In the genomic region with DNA sequence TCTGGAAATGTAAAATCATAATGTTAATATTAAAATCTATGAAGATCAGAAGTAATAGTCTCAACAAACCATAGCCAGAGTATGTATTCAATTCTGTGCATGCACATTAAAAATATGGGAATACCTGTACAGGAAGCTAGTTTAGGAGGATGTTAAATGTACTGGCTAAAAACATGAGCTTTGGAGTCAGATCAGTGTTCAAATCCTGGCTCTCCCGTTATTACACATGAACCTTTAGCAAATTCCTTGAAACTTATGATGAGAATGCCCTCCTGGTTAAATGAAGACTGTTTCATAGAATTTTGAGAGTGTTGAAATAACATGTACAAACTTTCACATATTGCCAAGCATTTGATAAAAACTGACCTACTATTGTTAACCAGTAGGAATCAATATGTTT, we compare ENCODE assay signal across 28 cellular contexts.
"Had no signal": no experiment of that assay in that cellular context is flagged by ENCODE, and none has a peak within 500 bp of the region (broad histone marks: within the 10 kb centered on the region; RNA-seq: fewer than 3 reads in every experiment).

No MANE protein-coding gene starts in this region.

- H3K36me3 Mint-ChIP-seq: activated CD4-positive, alpha-beta memory T cell treated with anti-CD3 and anti-CD28 coated beads for 36 hours had no signal

- H3K9me3 Mint-ChIP-seq: activated CD4-positive, alpha-beta memory T cell treated with anti-CD3 and anti-CD28 coated beads for 36 hours; activated CD4-positive, alpha-beta T cell treated with anti-CD3 and anti-CD28 coated beads, Interleukin-2, amount 10 ng/mL, durations not matched to agents 7 days and 5 days; activated naive CD4-positive, alpha-beta T cell treated with anti-CD3 and anti-CD28 coated beads, Interleukin-2, amount 50 U/mL, for 72 hours; activated naive CD8-positive, alpha-beta T cell treated with anti-CD3 and anti-CD28 coated beads, Interleukin-2, amount 50 U/mL, for 24 hours; activated T-cell treated with anti-CD3 and anti-CD28 coated beads, Interleukin-2, amount 50 U/mL, for 4 hours; T-cell had no signal

- H3K4me3 Mint-ChIP-seq: activated CD4-positive, alpha-beta memory T cell treated with anti-CD3 and anti-CD28 coated beads for 36 hours; activated CD4-positive, alpha-beta T cell treated with anti-CD3 and anti-CD28 coated beads, Interleukin-2, amount 10 ng/mL, durations not matched to agents 7 days and 5 days; activated naive CD8-positive, alpha-beta T cell treated with anti-CD3 and anti-CD28 coated beads, Interleukin-2, amount 50 U/mL, for 24 hours; activated T-cell treated with anti-CD3 and anti-CD28 coated beads, Interleukin-2, amount 50 U/mL, for 4 hours; T-cell had no signal

- H3K27me3 Mint-ChIP-seq: activated CD4-positive, alpha-beta memory T cell treated with anti-CD3 and anti-CD28 coated beads for 36 hours; activated CD4-positive, alpha-beta T cell treated with anti-CD3 and anti-CD28 coated beads, Interleukin-2, amount 10 ng/mL, durations not matched to agents 7 days and 5 days; activated naive CD8-positive, alpha-beta T cell treated with anti-CD3 and anti-CD28 coated beads, Interleukin-2, amount 50 U/mL, for 24 hours; T-cell had no signal

- ATAC-seq: activated naive CD4-positive, alpha-beta T cell treated with anti-CD3 and anti-CD28 coated beads, Interleukin-2, amount 50 U/mL, for 72 hours; activated naive CD8-positive, alpha-beta T cell treated with anti-CD3 and anti-CD28 coated beads, Interleukin-2, amount 50 U/mL, for 24 hours; activated T-cell treated with anti-CD3 and anti-CD28 coated beads, Interleukin-2, amount 50 U/mL, for 4 hours; body of pancreas; Panc1; Right ventricle myocardium inferior; T-cell had no signal

- H3K27ac Mint-ChIP-seq: activated CD4-positive, alpha-beta memory T cell treated with anti-CD3 and anti-CD28 coated beads for 36 hours; activated CD4-positive, alpha-beta T cell treated with anti-CD3 and anti-CD28 coated beads, Interleukin-2, amount 10 ng/mL, durations not matched to agents 7 days and 5 days; activated naive CD4-positive, alpha-beta T cell treated with anti-CD3 and anti-CD28 coated beads, Interleukin-2, amount 50 U/mL, for 72 hours; activated naive CD8-positive, alpha-beta T cell treated with anti-CD3 and anti-CD28 coated beads, Interleukin-2, amount 50 U/mL, for 24 hours; T-cell had no signal

- DNase-seq: activated CD4-positive, alpha-beta memory T cell treated with anti-CD3 and anti-CD28 coated beads for 36 hours; activated CD4-positive, alpha-beta T cell treated with anti-CD3 and anti-CD28 coated beads, Interleukin-2, amount 10 ng/mL, durations not matched to agents 7 days and 5 days; activated CD4-positive, CD25-positive, alpha-beta regulatory T cell; activated CD8-positive, alpha-beta memory T cell treated with anti-CD3 and anti-CD28 coated beads for 24 hours; activated effector memory CD4-positive, alpha-beta T cell treated with anti-CD3 and anti-CD28 coated beads, Interleukin-2, amount 50 U/mL, for 16 hours; activated naive CD4-positive, alpha-beta T cell treated with Interleukin-2 at 50 U/mL for 16 hours; activated naive CD8-positive, alpha-beta T cell treated with anti-CD3 and anti-CD28 coated beads, Interleukin-2, amount 50 U/mL, for 24 hours; activated T-cell treated with anti-CD3 and anti-CD28 coated beads, Interleukin-2, amount 50 U/mL, for 4 hours; amniotic stem cell; body of pancreas; MG63; MV-4-11; NCI-H1092 treated with DMSO at 0.1 percent for 48 hours; NCI-H1417 treated with DMSO at 0.1 percent for 48 hours; NCI-H1694; NCI-H2029; NCI-H2107; NCI-H345; NCI-H510A; NCI-H526 treated with DMSO at 0.1 percent for 48 hours; NCI-H82; RPMI8226; T-cell; T-helper 2 cell; T1000 had no signal
